19 cellular contexts compared by ENCODE assay signal in genomic region chr4:185837415-185838103, GRCh38. TPM values are rescaled to one million over a fixed set of nuclear protein-coding genes. Genes with fewer than 3 reads are reported as not detected.
A peak's percentile ranks its signal among the peaks of the same experiment; 100 is the strongest.
DNase-seq lines count a peak whose midpoint lies in the region; ATAC-seq, FAIRE-seq and TF ChIP-seq lines count a peak whose summit lies in the region.
"Had no signal": no experiment of that assay in that cellular context is flagged by ENCODE, and none has a peak within 500 bp of the region (broad histone marks: within the 10 kb centered on the region; RNA-seq: fewer than 3 reads in every experiment).

No MANE protein-coding gene starts in this region.

- 39 to 52% methylated on average over 4 of the region's 4 CpGs for WGBS in heart right ventricle, 2 donors
- WGBS in endodermal cell (ENCODE audit: insufficient coverage in 1 of 2, insufficient read length in 1 of 2), 2 experiments = 49% methylated on average over 4 of the region's 4 CpGs; no CpG with 5 or more reads in 1 of the 2 experiments
- 62 to 79% (median 75%) methylated on average over 4 of the region's 4 CpGs for WGBS in small intestine, 3 donors

- peaks cover 24% of the 10 kb centered on the region for H3K4me1 Mint-ChIP-seq in endodermal cell
- H3K4me1 Mint-ChIP-seq: naive B cell had no signal

- H3K4me3 Mint-ChIP-seq in endodermal cell = no peak overlapping the region
- H3K4me3 Mint-ChIP-seq: activated T-cell treated with anti-CD3 and anti-CD28 coated beads, Interleukin-2, amount 50 U/mL, for 72 hours; naive B cell had no signal

- H3K9me3 Mint-ChIP-seq in endodermal cell = no peaks in the 10 kb centered on the region

- DNase-seq in heart right ventricle (no peak), Right ventricle myocardium inferior (ENCODE audit: missing footprints) (no peak), endodermal cell (no peak), upper lobe of right lung (no peak), small intestine (no peak), activated T-cell treated with anti-CD3 and anti-CD28 coated beads for 4 hours (no peak)
- no peak for DNase-seq in activated T-cell treated with anti-CD3 and anti-CD28 coated beads, Interleukin-2, amount 50 U/mL, for 48 hours
- DNase-seq: activated CD4-positive, alpha-beta T cell treated with anti-CD3 and anti-CD28 coated beads, Interleukin-2, amount 50 U/mL, for 1 hour; activated T-cell treated with anti-CD3 and anti-CD28 coated beads, Interleukin-2, amount 50 U/mL, for 72 hours; COR-L47; naive B cell; NCI-H1105 treated with DMSO at 0.1 percent for 48 hours; NCI-H446 treated with DMSO at 0.1 percent for 48 hours had no signal

- H3K9ac ChIP-seq in endodermal cell (ENCODE audit: extremely low read depth, low read length, poor library complexity, severe bottlenecking) = no peak overlapping the region
- peak overlapping the region; percentile 11 for H3K9ac ChIP-seq in mucosa of stomach (ENCODE audit: low read length)
- H3K9ac ChIP-seq: KMS-11 had no signal

- TF ChIP-seq CTCF in heart right ventricle (IDR thresholded peaks at IDR 0.05) (no peak), endodermal cell (conservative IDR thresholded peaks at IDR 0.05) (no peak), upper lobe of right lung (IDR thresholded peaks at IDR 0.05) (no peak)

- H3K36me3 Mint-ChIP-seq in endodermal cell (ENCODE audit: low read depth) = no peaks in the 10 kb centered on the region
- H3K36me3 Mint-ChIP-seq: naive B cell had no signal

- H3K27ac ChIP-seq in heart right ventricle = peak overlapping the region; percentile 42 to 89 (median 83)
- H3K27ac ChIP-seq in endodermal cell (ENCODE audit: low read depth, low read length) = peak overlapping the region; percentile 26
- H3K27ac ChIP-seq in upper lobe of right lung = peak overlapping the region; percentile 4
- H3K27ac ChIP-seq in small intestine (ENCODE audit: low read depth in 1 of 2, low read length in 1 of 2) = peak overlapping the region in 1 of 2 donors; percentile 76
- H3K27ac ChIP-seq: KMS-11 had no signal

- H3K27me3 ChIP-seq in heart right ventricle (no peaks in the 10 kb centered on the region), endodermal cell (ENCODE audit: control insufficient read depth, insufficient read depth, low read length, poor library complexity, severe bottlenecking) (no peaks in the 10 kb centered on the region), mucosa of stomach (ENCODE audit: control insufficient read depth, insufficient read depth, low read length) (no peaks in the 10 kb centered on the region), upper lobe of right lung (no peaks in the 10 kb centered on the region), small intestine (ENCODE audit: control insufficient read depth in 2 of 2, insufficient read depth in 2 of 2, low read length in 2 of 2) (no peaks in the 10 kb centered on the region)

- intact Hi-C loops in heart right ventricle (cut with DNase I) (no loop called here), Right ventricle myocardium inferior (cut with DNase I) (loop anchor here (2.0 kb wide), 1 partner anchor 27 kb away; no protein-coding TSS in a partner anchor), upper lobe of right lung (cut with DNase I) (no loop called here)

- H3K36me3 ChIP-seq in heart right ventricle (no peaks in the 10 kb centered on the region), endodermal cell (ENCODE audit: control insufficient read depth, insufficient read depth, low read length) (no peaks in the 10 kb centered on the region), mucosa of stomach (ENCODE audit: control insufficient read depth, insufficient read depth, low read length) (no peaks in the 10 kb centered on the region), upper lobe of right lung (no peaks in the 10 kb centered on the region), small intestine (ENCODE audit: control insufficient read depth in 2 of 2, insufficient read depth in 2 of 2, low read length in 2 of 2) (no peaks in the 10 kb centered on the region)
- H3K36me3 ChIP-seq: HAP-1 had no signal

- ATAC-seq in heart right ventricle (no peak), Right ventricle myocardium inferior (no peak), upper lobe of right lung (peak; percentile 37)
- ATAC-seq: activated T-cell treated with anti-CD3 and anti-CD28 coated beads, Interleukin-2, amount 50 U/mL, for 72 hours had no signal

- H3K27ac Mint-ChIP-seq in endodermal cell = peak overlapping the region; percentile 42
- H3K27ac Mint-ChIP-seq: activated T-cell treated with anti-CD3 and anti-CD28 coated beads, Interleukin-2, amount 50 U/mL, for 72 hours; naive B cell had no signal

- no peaks in the 10 kb centered on the region for H3K27me3 Mint-ChIP-seq in endodermal cell (ENCODE audit: insufficient read depth)

- H3K4me3 ChIP-seq in heart right ventricle (no peak overlapping the region), endodermal cell (ENCODE audit: low read length) (no peak overlapping the region), mucosa of stomach (ENCODE audit: low read length) (no peak overlapping the region), upper lobe of right lung (no peak overlapping the region), small intestine (ENCODE audit: low read depth in 1 of 2, low read length in 2 of 2) (no peak overlapping the region)
- H3K4me3 ChIP-seq: HAP-1, smooth muscle cell had no signal

- H3K4me1 ChIP-seq in heart right ventricle (peaks cover 8 to 60% (median 45%) of the 10 kb centered on the region in 9 donors), endodermal cell (ENCODE audit: control insufficient read depth, insufficient read depth, low read length) (peaks cover 24% of the 10 kb centered on the region), mucosa of stomach (ENCODE audit: control insufficient read depth, insufficient read depth, low read length) (peaks cover 23% of the 10 kb centered on the region), upper lobe of right lung (peaks cover 10% of the 10 kb centered on the region), small intestine (ENCODE audit: control insufficient read depth in 2 of 2, insufficient read depth in 1 of 2, low read depth in 1 of 2, low read length in 1 of 2) (peaks cover 0 to 5% of the 10 kb centered on the region in 2 donors)

- H3K9me3 ChIP-seq in heart right ventricle (no peaks in the 10 kb centered on the region), endodermal cell (ENCODE audit: control insufficient read depth, low read length) (no peaks in the 10 kb centered on the region), mucosa of stomach (ENCODE audit: control insufficient read depth, low read length) (no peaks in the 10 kb centered on the region), upper lobe of right lung (no peaks in the 10 kb centered on the region), small intestine (ENCODE audit: control insufficient read depth, low read depth) (no peaks in the 10 kb centered on the region)
- H3K9me3 ChIP-seq: HAP-1 had no signal

- no peak for FAIRE-seq in small intestine (lab: Jason Lieb, UNC)
- FAIRE-seq: islet of Langerhans had no signal

RNA-seq across cellular contexts. Expression of gene SORBS2, which starts 25.6 kb away (rescaled TPM):
- total RNA-seq in heart right ventricle (1,000 to 10,000 TPM in 8 of 10 donors, 100 to 1,000 TPM in 2; 975 to 3,169 (median 1,932) TPM), Right ventricle myocardium inferior (828 TPM), endodermal cell (10 to 100 TPM in 1 of 2 donors, 1 to 10 TPM in 1; 7.0 to 13.8 TPM), upper lobe of right lung (44.9 TPM)
- polyA plus RNA-seq in heart right ventricle (100 to 1,000 TPM; 175 to 259 TPM), small intestine (10 to 100 TPM in 1 of 3 donors, 1 to 10 TPM in 2; 1.6 to 27.6 (median 4.6) TPM)
- polyA plus RNA-seq in endodermal cell (2013, experiment 1 of 2) = 57.3 TPM
- polyA plus RNA-seq in endodermal cell (2013, experiment 2 of 2) = 60.3 TPM
- total RNA-seq: T-helper 2 cell treated with Interferon-gamma antibody and Interleukin-4, amounts not matched to agents 100 ng/mL and 5 ng/mL, for 36 hours had no signal

Comparison
In these comparisons a context has a peak if more than half of its experiments do, and no peak if none do; other contexts are left out.
1. RNA of gene SORBS2, which starts 25.6 kb away (total RNA-seq): 975 to 3,169 TPM in heart right ventricle and 828 TPM in Right ventricle myocardium inferior (single experiment); 44.9 TPM in upper lobe of right lung (single experiment) and 7.0 to 13.8 TPM in endodermal cell; every median in the first group is over 10 times any median in the second.